ENCODE assay signal across 16 cellular contexts in the genomic region with DNA sequence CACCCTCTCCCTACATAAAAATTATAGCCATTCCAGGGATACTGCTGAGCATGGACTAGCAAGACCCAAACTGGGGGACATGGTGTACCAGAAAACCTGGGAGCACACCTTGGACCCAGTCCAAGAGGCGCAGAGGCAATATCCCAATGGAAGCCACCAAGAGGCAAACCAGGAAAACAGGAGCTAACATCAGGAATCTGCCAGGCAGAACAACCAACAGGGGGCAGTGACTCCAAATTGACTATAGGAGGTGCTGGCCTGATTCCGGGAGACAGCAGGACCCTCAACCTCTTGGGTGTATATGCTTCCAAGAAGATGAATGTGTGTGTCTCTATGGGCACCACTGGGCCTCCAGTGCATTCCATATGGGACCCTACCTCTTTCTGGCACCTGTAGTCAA.
A peak's percentile ranks its signal among the peaks of the same experiment; 100 is the strongest.
DNase-seq lines count a peak whose midpoint lies in the region; ATAC-seq and TF ChIP-seq lines count a peak whose summit lies in the region.
"Had no signal": no experiment of that assay in that cellular context is flagged by ENCODE, and none has a peak within 500 bp of the region (broad histone marks: within the 10 kb centered on the region; RNA-seq: fewer than 3 reads in every experiment).

No MANE protein-coding gene starts in this region.

- ATAC-seq in Right ventricle myocardium superior (ENCODE audit: poor library complexity) (no peak), foreskin keratinocyte (no peak), GM18517 (IDR thresholded peaks at IDR 0.05; ENCODE audit: unreplicated experiment) (no peak)
- ATAC-seq: mucosa of descending colon, T-helper 17 cell had no signal

- no peaks in the 10 kb centered on the region for H3K36me3 ChIP-seq in left ventricle myocardium inferior
- H3K36me3 ChIP-seq in SJSA1, result no peaks in the 10 kb centered on the region
- H3K36me3 ChIP-seq: pancreas, suprapubic skin had no signal

- DNase-seq in left ventricle myocardium inferior, result no peak
- DNase-seq in Right ventricle myocardium superior, result no peak
- DNase-seq in SJSA1 (ENCODE audit: low read depth in 1 of 2, low spot score in 2 of 2), result no peak
- DNase-seq in foreskin keratinocyte, result no peak
- no peak for DNase-seq in HT-29 (ENCODE audit: low spot score)
- DNase-seq in NOMO-1 treated with dmso at 0.1 percent for 144 hours (lab: John Stamatoyannopoulos, UW; ENCODE audit: unreplicated experiment), result no peak
- DNase-seq in AML-193 (lab: John Stamatoyannopoulos, UW), result no peak
- DNase-seq: activated CD4-positive, alpha-beta T cell treated with anti-CD3 and anti-CD28 coated beads for 4 hours; activated naive CD8-positive, alpha-beta T cell treated with anti-CD3 and anti-CD28 coated beads, Interleukin-2, amount 10 ng/mL, durations not matched to agents 7 days and 5 days; DMS53; stimulated activated CD4-positive, alpha-beta T cell treated with anti-CD3 and anti-CD28 coated beads, Interleukin-12 subunit alpha, Interleukin-12 subunit beta, amount 100 ng/mL, for 4 hours; T-helper 17 cell had no signal

- H3K4me3 ChIP-seq in left ventricle myocardium inferior, result no peak overlapping the region
- no peak overlapping the region for H3K4me3 ChIP-seq in SJSA1
- H3K4me3 ChIP-seq: mucosa of descending colon, pancreas, suprapubic skin had no signal

- TF ChIP-seq CTCF in left ventricle myocardium inferior (IDR thresholded peaks at IDR 0.05; ENCODE audit: borderline replicate concordance), result no peak
- peak; percentile 33 for TF ChIP-seq CTCF in foreskin keratinocyte (conservative IDR thresholded peaks at IDR 0.05)

- intact Hi-C loops in left ventricle myocardium inferior (cut with micrococcal nuclease), result no loop called here
- intact Hi-C loops in Right ventricle myocardium superior (cut with DNase I), result no loop called here

- H3K27me3 ChIP-seq in left ventricle myocardium inferior (ENCODE audit: low read depth) (no peaks in the 10 kb centered on the region), SJSA1 (replicated peaks) (no peaks in the 10 kb centered on the region), foreskin keratinocyte (no peaks in the 10 kb centered on the region)
- H3K27me3 ChIP-seq: pancreas, suprapubic skin had no signal

- H3K27ac ChIP-seq in left ventricle myocardium inferior (replicated peaks), result peak overlapping the region; percentile 50
- H3K27ac ChIP-seq in SJSA1, result peak overlapping the region; percentile 77
- no peak overlapping the region for H3K27ac ChIP-seq in foreskin keratinocyte
- H3K27ac ChIP-seq: pancreas, suprapubic skin had no signal

- peaks cover 7% of the 10 kb centered on the region for H3K4me1 ChIP-seq in left ventricle myocardium inferior
- peaks cover 51% of the 10 kb centered on the region for H3K4me1 ChIP-seq in SJSA1 (replicated peaks)
- H3K4me1 ChIP-seq in foreskin keratinocyte, result peaks cover 12% of the 10 kb centered on the region
- H3K4me1 ChIP-seq: pancreas, suprapubic skin had no signal

- H3K9me3 ChIP-seq in left ventricle myocardium inferior (replicated peaks) (peaks cover 4% of the 10 kb centered on the region), SJSA1 (replicated peaks) (no peaks in the 10 kb centered on the region)
- H3K9me3 ChIP-seq: mucosa of descending colon, pancreas, suprapubic skin had no signal
